Comparison of ENCODE assay signal across 1 cellular context in the genomic region with DNA sequence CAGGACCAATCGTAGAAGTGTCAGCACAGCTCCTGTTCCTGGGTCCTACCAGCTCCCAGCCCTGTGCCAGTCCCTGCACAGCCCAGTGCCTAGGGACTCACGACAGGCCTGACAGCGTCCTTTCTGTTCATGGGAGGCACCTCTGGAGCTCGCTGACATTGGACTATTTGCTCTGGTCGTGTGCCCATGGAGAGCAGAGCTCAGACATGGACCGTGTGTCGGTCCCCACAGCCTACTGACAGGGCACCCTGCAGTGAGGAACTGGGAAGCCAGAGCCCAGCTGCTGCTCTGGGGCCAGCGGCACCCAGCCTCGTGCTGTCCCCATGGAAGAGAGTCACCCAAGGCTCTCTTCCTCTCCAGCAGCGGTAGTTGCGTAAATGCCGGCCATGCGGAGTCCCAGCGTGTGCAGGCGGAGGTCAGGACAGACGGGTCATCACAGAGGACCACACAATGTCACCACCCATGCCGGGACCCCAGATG.
TF ChIP-seq lines count a peak whose summit lies in the region.

No MANE protein-coding gene starts in this region.

TF ChIP-seq in IMR-90, 13 proteins besides CTCF, POLR2A, EP300 and RAD21:
- TF ChIP-seq CHD1 (IDR thresholded peaks at IDR 0.05; ENCODE audit: low read depth, low read length) (no peak), MXI1 (IDR thresholded peaks at IDR 0.05; ENCODE audit: borderline replicate concordance, low read depth, low read length) (no peak), FOS (IDR thresholded peaks at IDR 0.05; ENCODE audit: low read depth, low read length) (no peak), MAZ (IDR thresholded peaks at IDR 0.05; ENCODE audit: borderline replicate concordance, low read depth, low read length) (no peak), RCOR1 (IDR thresholded peaks at IDR 0.05; ENCODE audit: insufficient replicate concordance, low read length) (no peak), RFX5 (IDR thresholded peaks at IDR 0.05; ENCODE audit: low read depth, low read length) (no peak), SMC3 (IDR thresholded peaks at IDR 0.05; ENCODE audit: low read depth, low read length) (no peak)
- TF ChIP-seq, protein P1, sequence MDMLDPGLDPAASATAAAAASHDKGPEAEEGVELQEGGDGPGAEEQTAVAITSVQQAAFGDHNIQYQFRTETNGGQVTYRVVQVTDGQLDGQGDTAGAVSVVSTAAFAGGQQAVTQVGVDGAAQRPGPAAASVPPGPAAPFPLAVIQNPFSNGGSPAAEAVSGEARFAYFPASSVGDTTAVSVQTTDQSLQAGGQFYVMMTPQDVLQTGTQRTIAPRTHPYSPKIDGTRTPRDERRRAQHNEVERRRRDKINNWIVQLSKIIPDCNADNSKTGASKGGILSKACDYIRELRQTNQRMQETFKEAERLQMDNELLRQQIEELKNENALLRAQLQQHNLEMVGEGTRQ (IDR thresholded peaks at IDR 0.05; ENCODE audit: low read depth, low read length): no peak
